In the genomic region with DNA sequence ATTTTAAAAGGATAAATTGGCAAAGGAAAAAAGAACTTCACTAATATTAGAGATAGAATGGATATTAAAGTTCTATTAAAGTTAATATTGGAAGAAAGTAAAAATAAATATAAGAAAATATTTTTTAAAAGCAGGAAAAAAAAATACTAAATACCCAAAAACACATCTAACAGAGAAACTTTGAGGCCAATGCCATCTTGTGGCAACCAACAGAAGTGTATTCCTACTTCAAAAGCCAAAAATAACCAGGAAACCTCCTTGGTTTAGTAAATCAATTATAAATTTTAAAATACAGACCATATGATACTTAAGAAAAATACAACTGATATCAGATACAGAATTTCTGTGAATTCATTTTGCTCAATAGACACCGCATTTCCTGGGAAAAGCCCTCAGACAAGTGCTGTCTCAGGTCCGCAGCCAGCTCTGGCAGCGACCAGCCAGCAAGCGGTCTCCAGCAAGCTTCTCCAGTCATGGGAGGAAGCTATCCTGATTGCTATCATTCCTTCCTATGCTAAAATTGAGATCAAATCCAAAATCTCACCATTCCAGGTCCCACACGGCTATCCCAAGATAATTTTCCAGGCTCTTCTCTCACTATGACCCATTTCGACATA, we compare ENCODE assay signal across 9 cellular contexts.
A peak's percentile ranks its signal among the peaks of the same experiment; 100 is the strongest.
DNase-seq lines count a peak whose midpoint lies in the region; ATAC-seq, FAIRE-seq and TF ChIP-seq lines count a peak whose summit lies in the region.
"Had no signal": no experiment of that assay in that cellular context is flagged by ENCODE, and none has a peak within 500 bp of the region (broad histone marks: within the 10 kb centered on the region; RNA-seq: fewer than 3 reads in every experiment).

No MANE protein-coding gene starts in this region.

- DNase-seq in GM12865 (ENCODE audit: low read depth) (peak; percentile 18), hepatic stellate cell (ENCODE audit: low spot score) (peak; percentile 7), NCI-H1092 (lab: John Stamatoyannopoulos, UW) (no peak), NCI-H510A (lab: John Stamatoyannopoulos, UW) (no peak)
- DNase-seq in stimulated activated naive CD4-positive, alpha-beta T cell treated with Interleukin-2 at 50 U/mL for 16 hours (lab: John Stamatoyannopoulos, UW), result no peak

- FAIRE-seq in TTC549 (lab: Jason Lieb, UNC), result peak; percentile 95

- H3K27ac ChIP-seq in 22Rv1, result no peak overlapping the region
- H3K27ac ChIP-seq: neutrophil had no signal

- ATAC-seq in GM19397 (IDR thresholded peaks at IDR 0.05; ENCODE audit: unreplicated experiment), result no peak

- H3K4me3 ChIP-seq in GM12865 (ENCODE audit: low read depth, low read length), result no peak overlapping the region

- TF ChIP-seq CTCF in 22Rv1 (IDR thresholded peaks at IDR 0.05), result peak; percentile 79
- peak; percentile 27 for TF ChIP-seq CTCF in GM12865 (IDR thresholded peaks at IDR 0.05; ENCODE audit: insufficient read depth, low read depth, low read length, missing control alignments)

Comparison
In these comparisons a context has a peak if more than half of its experiments do, and no peak if none do; other contexts are left out.
1. DNase-seq: peak in GM12865 (single experiment) and hepatic stellate cell (single experiment); none in NCI-H1092 (single experiment), stimulated activated naive CD4-positive, alpha-beta T cell treated with Interleukin-2 at 50 U/mL for 16 hours (single experiment) and NCI-H510A (single experiment).